16 cellular contexts compared by ENCODE assay signal in the genomic region with DNA sequence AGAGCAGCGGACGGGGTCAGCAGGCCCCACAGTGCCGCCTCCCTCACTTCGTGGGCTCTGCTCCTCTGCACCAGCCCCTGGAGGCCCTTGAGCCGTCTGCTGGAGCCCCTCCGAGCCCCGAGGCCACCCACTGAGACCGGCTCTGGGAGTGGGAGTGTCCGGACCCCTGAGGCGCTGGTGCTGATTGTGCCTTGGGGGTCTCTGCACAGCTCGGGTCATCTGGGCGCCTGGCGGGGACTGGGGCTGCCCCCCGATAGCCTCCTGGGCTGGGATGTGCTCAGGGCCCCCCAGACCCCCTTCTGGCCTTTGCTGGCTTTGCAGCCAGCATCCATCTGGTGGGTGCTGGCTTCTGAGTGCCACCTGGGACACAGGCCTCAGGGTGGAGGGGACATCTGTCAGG. TPM values are rescaled to one million over a fixed set of nuclear protein-coding genes. Genes with fewer than 3 reads are reported as not detected.
DNase-seq lines count a peak whose midpoint lies in the region; ATAC-seq, FAIRE-seq and TF ChIP-seq lines count a peak whose summit lies in the region.
"Had no signal": no experiment of that assay in that cellular context is flagged by ENCODE, and none has a peak within 500 bp of the region (broad histone marks: within the 10 kb centered on the region; RNA-seq: fewer than 3 reads in every experiment).

No MANE protein-coding gene starts in this region.

- intact Hi-C loops in K562 (cut with micrococcal nuclease) (no loop called here), gastrocnemius medialis (cut with DNase I; ENCODE audit: low total_unique reads) (no loop called here)

- no peak overlapping the region for H3K4me2 ChIP-seq in K562 (ENCODE audit: insufficient read depth, low read length)
- H3K4me2 ChIP-seq: hepatocyte had no signal

- in situ Hi-C loops in K562 (cut with MboI): no loop called here
- in situ Hi-C loops in gastrocnemius medialis (cut with MboI; ENCODE audit: low sequenced_read_pairs in 4 of 4): no loop called here

- H3K4me1 ChIP-seq in K562 (replicated peaks in 1 of 2; ENCODE audit: control insufficient read depth in 2 of 2, insufficient read depth in 2 of 2, low read length in 2 of 2): peaks cover 3 to 80% of the 10 kb centered on the region in 2 experiments; a peak in 4 of 5 replicates
- H3K4me1 ChIP-seq in gastrocnemius medialis: peaks cover 25 to 48% of the 10 kb centered on the region in 2 donors
- H3K4me1 ChIP-seq in Peyer's patch: peaks cover 0 to 14% (median 0%) of the 10 kb centered on the region in 4 donors

- H3K9me3 ChIP-seq in K562 (replicated peaks; ENCODE audit: control insufficient read depth, insufficient read depth, low read depth, low read length): no peaks in the 10 kb centered on the region
- no peaks in the 10 kb centered on the region for H3K9me3 ChIP-seq in gastrocnemius medialis
- H3K9me3 ChIP-seq in Peyer's patch: no peaks in the 10 kb centered on the region
- H3K9me3 ChIP-seq: lower lobe of right lung, sigmoid colon had no signal

- H3K9me1 ChIP-seq in K562 (ENCODE audit: control insufficient read depth, insufficient read depth, low read length): no peaks in the 10 kb centered on the region

- CTCF ChIA-PET in K562 (lab: Yijun Ruan, JAX; ENCODE audit: low intra/inter-chr PET ratio): interaction anchor here (0.8 to 1.6 kb wide), 2 partner anchors 26 to 109 kb away, joined by 3 to 6 read pairs; partner anchors contain the start of gene MIDN

- 93% methylated on average over 3 of the region's 14 CpGs for WGBS in K562 (ENCODE audit: insufficient coverage, low coverage, missing lambda C conversion rate)

- H3K27me3 ChIP-seq in K562 (ENCODE audit: control insufficient read depth in 2 of 2, insufficient read depth in 2 of 2, low read length in 2 of 2) (no peaks in the 10 kb centered on the region), gastrocnemius medialis (no peaks in the 10 kb centered on the region), Peyer's patch (no peaks in the 10 kb centered on the region)
- H3K27me3 ChIP-seq: hepatocyte, sigmoid colon had no signal

- DNase-seq in NCI-H82 (lab: John Stamatoyannopoulos, UW): peak; percentile 30
- no peak for DNase-seq in NCI-H82 treated with DMSO at 0.1 percent for 48 hours (lab: John Stamatoyannopoulos, UW; ENCODE audit: unreplicated experiment)
- DNase-seq in K562 (ENCODE audit: extremely low read depth in 1 of 4, low spot score in 3 of 4): no peak
- DNase-seq in gastrocnemius medialis: no peak
- DNase-seq in effector CD4-positive, alpha-beta T cell: no peak
- DNase-seq in Peyer's patch: no peak
- DNase-seq: lower lobe of right lung; NCI-H1436 treated with DMSO at 0.1 percent for 48 hours; SHP77 treated with DMSO at 0.1 percent for 48 hours; sigmoid colon; stimulated activated naive CD4-positive, alpha-beta T cell; T-helper 1 cell had no signal

- no peak overlapping the region for H3K4me3 ChIP-seq in GM12875 (ENCODE audit: low read depth, low read length)
- no peak overlapping the region for H3K4me3 ChIP-seq in K562
- H3K4me3 ChIP-seq in gastrocnemius medialis: no peak overlapping the region
- no peak overlapping the region for H3K4me3 ChIP-seq in Peyer's patch
- H3K4me3 ChIP-seq: hepatocyte, lower lobe of right lung, sigmoid colon had no signal

- no peak overlapping the region for H2AFZ ChIP-seq in K562 (ENCODE audit: low read depth, low read length)
- H2AFZ ChIP-seq: hepatocyte had no signal

- H3K79me2 ChIP-seq in K562 (ENCODE audit: control insufficient read depth, insufficient read depth, low read length): peaks cover 41% of the 10 kb centered on the region

- POLR2A ChIA-PET in K562 (lab: Yijun Ruan, JAX): interaction anchor here (0.6 kb wide), 2 partner anchors 12 to 56 kb away, joined by 3 to 4 read pairs; no protein-coding TSS in a partner anchor

- no TSS peak for BruUV-seq in K562 (replicated peaks; lab: Mats Ljungman, UMichigan)

- FAIRE-seq in K562 (lab: Jason Lieb, UNC): no peak
- FAIRE-seq: H54 had no signal

- H3K27ac ChIP-seq in K562 (ENCODE audit: extremely low read depth, low read depth, low read length) (no peak overlapping the region), gastrocnemius medialis (peak overlapping the region; percentile 68 to 97 (median 95)), Peyer's patch (no peak overlapping the region)
- H3K27ac ChIP-seq: hepatocyte, lower lobe of right lung had no signal

- H3K9ac ChIP-seq in K562 (ENCODE audit: insufficient read depth in 1 of 2, low read depth in 2 of 2, low read length in 2 of 2): 0 out of 4 replicates have a peak overlapping the region, but pooled peaks of 1 of the 2 experiments have one; percentile 32

- H3K36me3 ChIP-seq in K562 (ENCODE audit: control insufficient read depth, insufficient read depth, low read length): peaks cover 85% of the 10 kb centered on the region; the same call in 2 of the 3 replicates
- H3K36me3 ChIP-seq in gastrocnemius medialis: peaks cover 0 to 49% of the 10 kb centered on the region in 2 donors
- H3K36me3 ChIP-seq in Peyer's patch: peaks cover 0 to 73% (median 0%) of the 10 kb centered on the region in 3 donors

- TF ChIP-seq RAD21 in K562 (CRISPR knock-in tag; conservative IDR thresholded peaks at IDR 0.05 in 1 of 2, IDR thresholded peaks at IDR 0.05 in 1 of 2): no peak

- H4K20me1 ChIP-seq in K562 (replicated peaks; ENCODE audit: control insufficient read depth, insufficient read depth, low read length): peaks cover 22% of the 10 kb centered on the region

- TF ChIP-seq CTCF in GM12875 (IDR thresholded peaks at IDR 0.05; ENCODE audit: borderline replicate concordance, insufficient read depth, low read depth, low read length): peak; percentile 35; the same call in 1 of the 2 replicates
- peak in 1 of 3 experiments; percentile 22; a peak in 1 of 6 replicates for TF ChIP-seq CTCF in K562 (IDR thresholded peaks at IDR 0.05 in 2 of 3, conservative IDR thresholded peaks at IDR 0.05 in 1 of 3; ENCODE audit: insufficient read depth in 2 of 3, low read depth in 1 of 3, low read length in 3 of 3)
- no peak for TF ChIP-seq CTCF in gastrocnemius medialis (IDR thresholded peaks at IDR 0.05 in 4 of 5, conservative IDR thresholded peaks at IDR 0.05 in 1 of 5)
- TF ChIP-seq CTCF in Peyer's patch (IDR thresholded peaks at IDR 0.05): no peak

- TF ChIP-seq POLR2A in K562 (conservative IDR thresholded peaks at IDR 0.05) (no peak), gastrocnemius medialis (IDR thresholded peaks at IDR 0.05) (no peak), Peyer's patch (IDR thresholded peaks at IDR 0.05) (no peak)

- no peak for TF ChIP-seq EP300 in K562 (IDR thresholded peaks at IDR 0.05; ENCODE audit: low read length)

- no peak for ATAC-seq in K562
- no peak for ATAC-seq in gastrocnemius medialis
- no peak for ATAC-seq in GM21723 (IDR thresholded peaks at IDR 0.05; ENCODE audit: unreplicated experiment)
- ATAC-seq: lower lobe of right lung had no signal

RNA-seq across cellular contexts. Expression of gene CBARP, which starts 15.4 kb away (rescaled TPM):
- 2.8 and 13.5 TPM in 2 replicates for total RNA-seq in K562 (2011; cell fraction: chromatin; rRNA removed; ENCODE audit: low replicate concordance)
- total RNA-seq in K562 (2011; cell fraction: nucleolus; rRNA removed): 11.4 and 15.2 TPM in 2 replicates
- 4.2 and 6.2 TPM in 2 replicates for total RNA-seq in K562 (2011; cell fraction: nucleoplasm; rRNA removed)
- total RNA-seq in K562 (2014; rRNA removed) (3.7 and 3.8 TPM in 2 replicates), K562 (2014; rRNA removed; fragmentation: Illumina TruSeq; extraction: Trizol) (0.18 TPM in 1 of 2 replicates, not detected in the other), K562 (2015; rRNA removed; fragmentation: Illumina TruSeq; extraction: Trizol) (1.3 and 1.4 TPM in 2 replicates), K562 (2021) (6.6 and 8.9 TPM in 2 replicates), gastrocnemius medialis (1 to 10 TPM in 1 of 4 donors, under 1 TPM in 3; 0.10 to 1.3 (median 0.53) TPM), Peyer's patch (1 to 10 TPM in 1 of 4 donors, not detected in 3; 1.9 TPM)
- polyA plus RNA-seq in K562 (2011; rRNA removed) (0.98 and 1.2 TPM in 2 replicates), K562 (2014; fragmentation: Illumina TruSeq; extraction: Trizol) (0.25 and 2.3 TPM in 2 replicates), K562 (2014; fragmentation: Nextera tagmentation; extraction: Ambion mirVana) (under 1 TPM in 1 of 2 experiments, not detected in 1; 0.03 TPM), K562 (2014; rRNA removed) (5.8 and 6.3 TPM in 2 replicates)
- 0.84 and 4.5 TPM in 2 replicates for polyA plus RNA-seq in K562 (2011; cell fraction: cytosol; rRNA removed)
- 8.2 and 25.4 TPM in 2 replicates for polyA plus RNA-seq in K562 (2011; cell fraction: nucleus; rRNA removed)
- 3.1 and 3.3 TPM in 2 replicates for polyA plus RNA-seq in K562 (2012)
- 0.11 and 0.15 TPM in 2 replicates for polyA minus RNA-seq in K562 (2011; rRNA and poly(A)+ RNA removed)
- polyA minus RNA-seq in K562 (2011; cell fraction: cytosol; rRNA and poly(A)+ RNA removed): 2.9 and 3.0 TPM in 2 replicates
- 3.0 and 3.8 TPM in 2 replicates for polyA minus RNA-seq in K562 (2011; cell fraction: nucleus; rRNA and poly(A)+ RNA removed)

RNA-seq across cellular contexts. Expression of gene STK11, which starts 16.8 kb away (rescaled TPM):
- 76.0 and 175 TPM in 2 replicates for total RNA-seq in K562 (2011; cell fraction: chromatin; rRNA removed; ENCODE audit: low replicate concordance)
- total RNA-seq in K562 (2011; cell fraction: nucleolus; rRNA removed): 128 and 133 TPM in 2 replicates
- total RNA-seq in K562 (2011; cell fraction: nucleoplasm; rRNA removed): 58.7 and 79.5 TPM in 2 replicates
- total RNA-seq in K562 (2014; rRNA removed): 96.5 and 102 TPM in 2 replicates
- total RNA-seq in K562 (2014; rRNA removed; fragmentation: Illumina TruSeq; extraction: Trizol): 28.9 and 31.7 TPM in 2 replicates
- total RNA-seq in K562 (2015; rRNA removed; fragmentation: Illumina TruSeq; extraction: Trizol): 40.6 and 43.2 TPM in 2 replicates
- total RNA-seq in K562 (2021): 76.3 and 89.6 TPM in 2 replicates
- polyA plus RNA-seq in K562 (2011; rRNA removed): 31.2 and 34.3 TPM in 2 replicates
- 37.0 and 67.8 TPM in 2 replicates for polyA plus RNA-seq in K562 (2011; cell fraction: cytosol; rRNA removed)
- polyA plus RNA-seq in K562 (2011; cell fraction: nucleus; rRNA removed): 127 and 182 TPM in 2 replicates
- 49.5 and 76.3 TPM in 2 replicates for polyA plus RNA-seq in K562 (2012)
- 22.0 and 39.1 TPM in 2 replicates for polyA plus RNA-seq in K562 (2014; fragmentation: Illumina TruSeq; extraction: Trizol)
- polyA plus RNA-seq in K562 (2014; fragmentation: Nextera tagmentation; extraction: Ambion mirVana): under 1 TPM; 0.15 to 1.00 TPM
- polyA plus RNA-seq in K562 (2014; rRNA removed): 69.4 and 79.9 TPM in 2 replicates
- 38.2 and 43.6 TPM in 2 replicates for polyA minus RNA-seq in K562 (2011; rRNA and poly(A)+ RNA removed)
- 33.9 and 37.0 TPM in 2 replicates for polyA minus RNA-seq in K562 (2011; cell fraction: cytosol; rRNA and poly(A)+ RNA removed)
- 34.3 and 36.1 TPM in 2 replicates for polyA minus RNA-seq in K562 (2011; cell fraction: nucleus; rRNA and poly(A)+ RNA removed)
- total RNA-seq in gastrocnemius medialis: 100 to 1,000 TPM in 3 of 4 donors, 10 to 100 TPM in 1; 91.5 to 194 (median 149) TPM
- total RNA-seq in Peyer's patch: 100 to 1,000 TPM in 3 of 4 donors, 10 to 100 TPM in 1; 98.4 to 135 (median 117) TPM

RNA-seq across cellular contexts. Expression of gene ATP5F1D, which starts 19.2 kb away (rescaled TPM):
- total RNA-seq in K562 (2011; cell fraction: chromatin; rRNA removed; ENCODE audit: low replicate concordance): 42.1 and 110 TPM in 2 replicates
- 116 and 129 TPM in 2 replicates for total RNA-seq in K562 (2011; cell fraction: nucleolus; rRNA removed)
- 74.0 and 85.6 TPM in 2 replicates for total RNA-seq in K562 (2011; cell fraction: nucleoplasm; rRNA removed)
- total RNA-seq in K562 (2014; rRNA removed) (135 and 145 TPM in 2 replicates), K562 (2014; rRNA removed; fragmentation: Illumina TruSeq; extraction: Trizol) (3.9 and 4.6 TPM in 2 replicates), K562 (2015; rRNA removed; fragmentation: Illumina TruSeq; extraction: Trizol) (65.2 and 73.0 TPM in 2 replicates), K562 (2021) (409 and 434 TPM in 2 replicates), gastrocnemius medialis (100 to 1,000 TPM; 189 to 442 (median 273) TPM), Peyer's patch (100 to 1,000 TPM in 3 of 4 donors, 10 to 100 TPM in 1; 88.3 to 299 (median 206) TPM)
- polyA plus RNA-seq in K562 (2011; rRNA removed) (36.8 and 58.7 TPM in 2 replicates), K562 (2014; fragmentation: Illumina TruSeq; extraction: Trizol) (18.7 and 106 TPM in 2 replicates), K562 (2014; fragmentation: Nextera tagmentation; extraction: Ambion mirVana) (10 to 100 TPM in 1 of 2 experiments, 1 to 10 TPM in 1; 9.7 to 23.3 TPM), K562 (2014; rRNA removed) (233 and 236 TPM in 2 replicates)
- 119 and 471 TPM in 2 replicates for polyA plus RNA-seq in K562 (2011; cell fraction: cytosol; rRNA removed)
- 90.5 and 137 TPM in 2 replicates for polyA plus RNA-seq in K562 (2011; cell fraction: nucleus; rRNA removed)
- polyA plus RNA-seq in K562 (2012): 278 and 318 TPM in 2 replicates
- polyA minus RNA-seq in K562 (2011; rRNA and poly(A)+ RNA removed): 16.5 and 29.9 TPM in 2 replicates
- 115 and 175 TPM in 2 replicates for polyA minus RNA-seq in K562 (2011; cell fraction: cytosol; rRNA and poly(A)+ RNA removed)
- polyA minus RNA-seq in K562 (2011; cell fraction: nucleus; rRNA and poly(A)+ RNA removed): 28.8 and 35.8 TPM in 2 replicates

RNA-seq across cellular contexts. Expression of gene MIDN, which starts 26.0 kb away (rescaled TPM):
- 30.7 and 106 TPM in 2 replicates for total RNA-seq in K562 (2011; cell fraction: chromatin; rRNA removed; ENCODE audit: low replicate concordance)
- total RNA-seq in K562 (2011; cell fraction: nucleolus; rRNA removed): 81.7 and 90.7 TPM in 2 replicates
- total RNA-seq in K562 (2011; cell fraction: nucleoplasm; rRNA removed): 55.1 and 88.1 TPM in 2 replicates
- total RNA-seq in K562 (2014; rRNA removed): 13.5 and 20.8 TPM in 2 replicates
- 3.9 and 4.8 TPM in 2 replicates for total RNA-seq in K562 (2014; rRNA removed; fragmentation: Illumina TruSeq; extraction: Trizol)
- 10.1 and 11.0 TPM in 2 replicates for total RNA-seq in K562 (2015; rRNA removed; fragmentation: Illumina TruSeq; extraction: Trizol)
- total RNA-seq in K562 (2021): 120 and 121 TPM in 2 replicates
- polyA plus RNA-seq in K562 (2011; rRNA removed): 7.0 and 10.2 TPM in 2 replicates
- 14.0 and 26.8 TPM in 2 replicates for polyA plus RNA-seq in K562 (2011; cell fraction: cytosol; rRNA removed)
- polyA plus RNA-seq in K562 (2011; cell fraction: nucleus; rRNA removed): 44.8 and 87.0 TPM in 2 replicates
- 29.5 and 39.8 TPM in 2 replicates for polyA plus RNA-seq in K562 (2012)
- 20.5 and 38.3 TPM in 2 replicates for polyA plus RNA-seq in K562 (2014; fragmentation: Illumina TruSeq; extraction: Trizol)
- polyA plus RNA-seq in K562 (2014; fragmentation: Nextera tagmentation; extraction: Ambion mirVana): 1 to 10 TPM in 1 of 2 experiments, under 1 TPM in 1; 0.17 to 1.5 TPM
- 41.3 and 44.6 TPM in 2 replicates for polyA plus RNA-seq in K562 (2014; rRNA removed)
- 2.7 and 3.0 TPM in 2 replicates for polyA minus RNA-seq in K562 (2011; rRNA and poly(A)+ RNA removed)
- polyA minus RNA-seq in K562 (2011; cell fraction: cytosol; rRNA and poly(A)+ RNA removed): 29.9 and 43.2 TPM in 2 replicates
- polyA minus RNA-seq in K562 (2011; cell fraction: nucleus; rRNA and poly(A)+ RNA removed): 28.0 and 34.2 TPM in 2 replicates
- total RNA-seq in gastrocnemius medialis: 100 to 1,000 TPM in 2 of 4 donors, 10 to 100 TPM in 2; 34.9 to 117 (median 86.3) TPM
- total RNA-seq in Peyer's patch: 100 to 1,000 TPM in 1 of 4 donors, 10 to 100 TPM in 3; 34.7 to 205 (median 98.9) TPM

RNA-seq across cellular contexts. Expression of gene CIRBP, which starts 46.7 kb away (rescaled TPM):
- total RNA-seq in K562 (2011; cell fraction: chromatin; rRNA removed; ENCODE audit: low replicate concordance): 283 and 504 TPM in 2 replicates
- total RNA-seq in K562 (2011; cell fraction: nucleolus; rRNA removed): 457 and 483 TPM in 2 replicates
- 431 and 450 TPM in 2 replicates for total RNA-seq in K562 (2011; cell fraction: nucleoplasm; rRNA removed)
- total RNA-seq in K562 (2014; rRNA removed) (168 and 249 TPM in 2 replicates), K562 (2014; rRNA removed; fragmentation: Illumina TruSeq; extraction: Trizol) (189 and 200 TPM in 2 replicates), K562 (2015; rRNA removed; fragmentation: Illumina TruSeq; extraction: Trizol) (176 and 206 TPM in 2 replicates), K562 (2021) (181 and 222 TPM in 2 replicates), gastrocnemius medialis (100 to 1,000 TPM; 274 to 578 (median 418) TPM), Peyer's patch (100 to 1,000 TPM; 258 to 623 (median 458) TPM)
- polyA plus RNA-seq in K562 (2011; rRNA removed) (124 and 166 TPM in 2 replicates), K562 (2014; fragmentation: Illumina TruSeq; extraction: Trizol) (222 and 345 TPM in 2 replicates), K562 (2014; fragmentation: Nextera tagmentation; extraction: Ambion mirVana) (10 to 100 TPM; 20.5 to 21.4 TPM), K562 (2014; rRNA removed) (306 and 327 TPM in 2 replicates)
- 92.3 and 201 TPM in 2 replicates for polyA plus RNA-seq in K562 (2011; cell fraction: cytosol; rRNA removed)
- polyA plus RNA-seq in K562 (2011; cell fraction: nucleus; rRNA removed): 882 and 1,025 TPM in 2 replicates
- 288 and 291 TPM in 2 replicates for polyA plus RNA-seq in K562 (2012)
- 46.9 and 50.4 TPM in 2 replicates for polyA minus RNA-seq in K562 (2011; rRNA and poly(A)+ RNA removed)
- polyA minus RNA-seq in K562 (2011; cell fraction: cytosol; rRNA and poly(A)+ RNA removed): 50.4 and 50.8 TPM in 2 replicates
- polyA minus RNA-seq in K562 (2011; cell fraction: nucleus; rRNA and poly(A)+ RNA removed): 117 and 135 TPM in 2 replicates

Comparison
In these comparisons a context has a peak if more than half of its experiments do, and no peak if none do; other contexts are left out.
1. H3K27ac ChIP-seq: peak in gastrocnemius medialis (4 of 4); none in K562 (single experiment) and Peyer's patch (0 of 4).